In genomic region chr13:46509981-46510380, GRCh38 we compare ENCODE assay signal across 35 cellular contexts.
"Had no signal": no experiment of that assay in that cellular context is flagged by ENCODE, and none has a peak within 500 bp of the region (broad histone marks: within the 10 kb centered on the region; RNA-seq: fewer than 3 reads in every experiment).

No MANE protein-coding gene starts in this region.

- DNase-seq: Karpas-422, Kasumi-1, KG1, MG63, MM.1S, MV-4-11, NCI-H1048, NCI-H1092, NCI-H1092 treated with DMSO at 0.1 percent for 48 hours, NCI-H1105, NCI-H1105 treated with DMSO at 0.1 percent for 48 hours, NCI-H1417 treated with DMSO at 0.1 percent for 48 hours, NCI-H1436, NCI-H1436 treated with DMSO at 0.1 percent for 48 hours, NCI-H146, NCI-H1694, NCI-H1694 treated with DMSO at 0.1 percent for 48 hours, NCI-H187, NCI-H187 treated with DMSO at 0.1 percent for 48 hours, NCI-H1930, NCI-H2029, NCI-H2029 treated with DMSO at 0.1 percent for 48 hours, NCI-H2081, NCI-H2081 treated with DMSO at 0.1 percent for 48 hours, NCI-H2107, NCI-H2171, NCI-H2171 treated with DMSO at 0.1 percent for 48 hours, NCI-H2227 treated with DMSO at 0.1 percent for 48 hours, NCI-H226, NCI-H345, NCI-H446, NCI-H446 treated with DMSO at 0.1 percent for 48 hours, NCI-H510A, NCI-H510A treated with DMSO at 0.1 percent for 48 hours had no signal

- H3K4me2 ChIP-seq: KMS-11 had no signal

- H3K9me3 ChIP-seq: MG63 had no signal

- H3K4me3 ChIP-seq: MG63 had no signal

- H3K27me3 ChIP-seq: MG63 had no signal

- H3K27ac ChIP-seq: KMS-11 had no signal

- H3K9ac ChIP-seq: KMS-11 had no signal

- H3K36me3 ChIP-seq: MG63 had no signal
